8 cellular contexts compared by ENCODE assay signal in genomic region chr1:160830321-160831153, GRCh38. TPM values are rescaled to one million over a fixed set of nuclear protein-coding genes. Genes with fewer than 3 reads are reported as not detected.
A peak's percentile ranks its signal among the peaks of the same experiment; 100 is the strongest.
DNase-seq lines count a peak whose midpoint lies in the region; ATAC-seq, FAIRE-seq and TF ChIP-seq lines count a peak whose summit lies in the region.

No MANE protein-coding gene starts in this region.

- no peak overlapping the region for H3K27ac Mint-ChIP-seq in activated CD4-positive, alpha-beta T cell treated with anti-CD3 and anti-CD28 coated beads, Interleukin-2, amount 10 ng/mL, durations not matched to agents 7 days and 5 days

- POLR2A ChIA-PET in activated CD4-positive, alpha-beta T cell treated with anti-CD3 and anti-CD28 coated beads, Interleukin-2, amount 10 ng/mL, durations not matched to agents 7 days and 5 days (lab: Charles Lee): no interaction called here

- H3K27me3 Mint-ChIP-seq in activated CD4-positive, alpha-beta T cell treated with anti-CD3 and anti-CD28 coated beads, Interleukin-2, amount 10 ng/mL, durations not matched to agents 7 days and 5 days: no peaks in the 10 kb centered on the region

- H3K9me3 Mint-ChIP-seq in activated CD4-positive, alpha-beta T cell treated with anti-CD3 and anti-CD28 coated beads, Interleukin-2, amount 10 ng/mL, durations not matched to agents 7 days and 5 days: no peaks in the 10 kb centered on the region

- H3K4me1 Mint-ChIP-seq in activated CD4-positive, alpha-beta T cell treated with anti-CD3 and anti-CD28 coated beads, Interleukin-2, amount 10 ng/mL, durations not matched to agents 7 days and 5 days: peaks cover 27% of the 10 kb centered on the region

- ATAC-seq in GM18519 (IDR thresholded peaks at IDR 0.05; ENCODE audit: low FRiP score, unreplicated experiment): no peak

- H3K36me3 Mint-ChIP-seq in activated CD4-positive, alpha-beta T cell treated with anti-CD3 and anti-CD28 coated beads, Interleukin-2, amount 10 ng/mL, durations not matched to agents 7 days and 5 days (ENCODE audit: low read depth): peaks cover 19% of the 10 kb centered on the region

- no peak for TF ChIP-seq POLR2A in GM12891 (IDR thresholded peaks at IDR 0.05; ENCODE audit: low read depth, low read length)

- FAIRE-seq in GM12891 (lab: Jason Lieb, UNC): peak; percentile 96

- CTCF ChIA-PET in activated CD4-positive, alpha-beta T cell treated with anti-CD3 and anti-CD28 coated beads, Interleukin-2, amount 10 ng/mL, durations not matched to agents 7 days and 5 days (lab: Charles Lee): interaction anchor here (0.6 to 3.0 kb wide), 9 partner anchors 12 to 151 kb away, joined by 3 to 14 read pairs (median 4); partner anchors contain the start of genes ITLN2 and LY9

- H3K4me3 Mint-ChIP-seq in activated CD4-positive, alpha-beta T cell treated with anti-CD3 and anti-CD28 coated beads, Interleukin-2, amount 10 ng/mL, durations not matched to agents 7 days and 5 days: no peak overlapping the region

- peak; percentile 77 for DNase-seq in A172 (ENCODE audit: low spot score)
- DNase-seq in GM12891 (ENCODE audit: insufficient read length, low spot score): peak; percentile 35
- DNase-seq in NCI-H2029 (lab: John Stamatoyannopoulos, UW): peak; percentile 75
- peak; percentile 89 for DNase-seq in activated CD4-positive, alpha-beta T cell treated with anti-CD3 and anti-CD28 coated beads, Interleukin-2, amount 10 ng/mL, durations not matched to agents 7 days and 5 days
- peak; percentile 22 to 55 for DNase-seq in dermis microvascular lymphatic vessel endothelial cell (ENCODE audit: low read depth in 2 of 2)
- peak; percentile 48 for DNase-seq in myocyte (ENCODE audit: low read depth)
- DNase-seq in stimulated activated naive CD4-positive, alpha-beta T cell (lab: John Stamatoyannopoulos, UW): peak; percentile 20 to 75 (median 66)

TF ChIP-seq in GM12891, 5 proteins besides CTCF, POLR2A, EP300 and RAD21:
- TF ChIP-seq SPI1 (IDR thresholded peaks at IDR 0.05; ENCODE audit: low read depth, low read length) (no peak), POLR2AphosphoS5 (IDR thresholded peaks at IDR 0.05; ENCODE audit: low read depth, low read length) (no peak), TAF1 (IDR thresholded peaks at IDR 0.05; ENCODE audit: low read depth, low read length) (no peak)

RNA-seq across cellular contexts. Expression of gene CD244, which starts 32.1 kb away (rescaled TPM):
- not detected in 2 replicates for total RNA-seq in A172 (2014; rRNA removed; shearing (Covaris generic))
- 2.8 TPM for polyA plus RNA-seq in GM12891 (2012; ENCODE audit: low read depth, missing spikeins)
- total RNA-seq in activated CD4-positive, alpha-beta T cell treated with anti-CD3 and anti-CD28 coated beads, Interleukin-2, amount 10 ng/mL, durations not matched to agents 7 days and 5 days: 1 to 10 TPM; 1.8 to 2.1 TPM
- total RNA-seq in dermis microvascular lymphatic vessel endothelial cell (not detected in 2 replicates), myocyte (not detected in 2 replicates)
- polyA plus RNA-seq in myocyte (2012): 0.03 TPM

RNA-seq across cellular contexts. Expression of gene LY9, which starts 34.6 kb away (rescaled TPM):
- total RNA-seq in A172 (2014; rRNA removed; shearing (Covaris generic)): not detected in 2 replicates
- polyA plus RNA-seq in GM12891 (2012; ENCODE audit: low read depth, missing spikeins): 9.2 TPM
- 10 to 100 TPM; 45.9 to 49.0 TPM for total RNA-seq in activated CD4-positive, alpha-beta T cell treated with anti-CD3 and anti-CD28 coated beads, Interleukin-2, amount 10 ng/mL, durations not matched to agents 7 days and 5 days
- total RNA-seq in dermis microvascular lymphatic vessel endothelial cell (not detected in 2 replicates), myocyte (not detected in 2 replicates)
- not detected for polyA plus RNA-seq in myocyte (2012)

RNA-seq across cellular contexts. Expression of gene ITLN1, which starts 54.4 kb away (rescaled TPM):
- total RNA-seq in A172 (2014; rRNA removed; shearing (Covaris generic)): not detected in 2 replicates
- polyA plus RNA-seq in GM12891 (2012; ENCODE audit: low read depth, missing spikeins): 0.14 TPM
- not detected for total RNA-seq in activated CD4-positive, alpha-beta T cell treated with anti-CD3 and anti-CD28 coated beads, Interleukin-2, amount 10 ng/mL, durations not matched to agents 7 days and 5 days
- total RNA-seq in dermis microvascular lymphatic vessel endothelial cell: not detected in 2 replicates
- total RNA-seq in myocyte: not detected in 2 replicates
- not detected for polyA plus RNA-seq in myocyte (2012)

Comparison
In these comparisons a context has a peak if more than half of its experiments do, and no peak if none do; other contexts are left out.
1. DNase-seq: peak in every context shown above with its lines; median percentile 89 in activated CD4-positive, alpha-beta T cell treated with anti-CD3 and anti-CD28 coated beads, Interleukin-2, amount 10 ng/mL, durations not matched to agents 7 days and 5 days; 77 in A172; 75 in NCI-H2029; 66 in stimulated activated naive CD4-positive, alpha-beta T cell; 48 in myocyte; 38 in dermis microvascular lymphatic vessel endothelial cell; 35 in GM12891.
2. RNA of gene LY9, which starts 34.6 kb away (total RNA-seq): 45.9 to 49.0 TPM in activated CD4-positive, alpha-beta T cell treated with anti-CD3 and anti-CD28 coated beads, Interleukin-2, amount 10 ng/mL, durations not matched to agents 7 days and 5 days; not detected in A172, not detected in dermis microvascular lymphatic vessel endothelial cell and not detected in myocyte; every median in the first group is over 10 times any median in the second.